In genomic region chr5:150763023-150763793, GRCh38 we compare ENCODE assay signal across 8 cellular contexts. TPM values are rescaled to one million over a fixed set of nuclear protein-coding genes. Genes with fewer than 3 reads are reported as not detected.
DNase-seq lines count a peak whose midpoint lies in the region; ATAC-seq and TF ChIP-seq lines count a peak whose summit lies in the region.

No MANE protein-coding gene starts in this region.

- H3K9me3 ChIP-seq in GM23248 (ENCODE audit: low read depth) = no peaks in the 10 kb centered on the region
- no peaks in the 10 kb centered on the region for H3K9me3 ChIP-seq in osteoblast (ENCODE audit: low read depth, low read length)

- H2AFZ ChIP-seq in GM23248 = peak overlapping the region; percentile 70
- H2AFZ ChIP-seq in osteoblast (ENCODE audit: low read length) = peak overlapping the region; percentile 33

- in situ Hi-C loops in GM23248 (cut with MboI) = no loop called here

- H3K9me2 ChIP-seq in GM23248 (ENCODE audit: insufficient read depth) = no peaks in the 10 kb centered on the region

- H4K20me1 ChIP-seq in GM23248 (ENCODE audit: insufficient read depth) (no peaks in the 10 kb centered on the region), osteoblast (ENCODE audit: insufficient read depth, low read length) (no peaks in the 10 kb centered on the region)

- ATAC-seq in HG03457 (IDR thresholded peaks at IDR 0.05; ENCODE audit: unreplicated experiment) = no peak

- peaks cover 24% of the 10 kb centered on the region for H3K4me1 ChIP-seq in GM23248 (ENCODE audit: insufficient read depth)
- H3K4me1 ChIP-seq in osteoblast (ENCODE audit: insufficient read depth, low read length) = peaks cover 17% of the 10 kb centered on the region

- peak overlapping the region; percentile 20 for H3K9ac ChIP-seq in GM23248

- peak overlapping the region; percentile 33 for H3K4me2 ChIP-seq in GM23248 (ENCODE audit: unreplicated experiment)
- peak overlapping the region; percentile 25 for H3K4me2 ChIP-seq in osteoblast (ENCODE audit: insufficient read depth, low read length)

- H3K79me2 ChIP-seq in GM23248 (ENCODE audit: insufficient read depth) (no peaks in the 10 kb centered on the region), osteoblast (ENCODE audit: insufficient read depth, low read length) (peaks cover under 1% of the 10 kb centered on the region)

- DNase-seq in GM23248 = peak; percentile 86
- peak; percentile 70 for DNase-seq in NCI-H748 (lab: John Stamatoyannopoulos, UW; ENCODE audit: unreplicated experiment)
- peak; percentile 65 for DNase-seq in dermis blood vessel endothelial cell
- no peak for DNase-seq in osteoblast (ENCODE audit: insufficient read length, low spot score, missing footprints)
- DNase-seq in substantia nigra (lab: John Stamatoyannopoulos, UW) = no peak
- DNase-seq in nucleus accumbens (lab: John Stamatoyannopoulos, UW) = no peak
- no peak for DNase-seq in occipital lobe (lab: John Stamatoyannopoulos, UW)

- peaks cover 21% of the 10 kb centered on the region for H3F3A ChIP-seq in GM23248 (ENCODE audit: insufficient read depth)

- no peak for TF ChIP-seq CTCF in osteoblast (IDR thresholded peaks at IDR 0.05; ENCODE audit: extremely low read depth, low read depth, low read length)

- H3K4me3 ChIP-seq in GM23248 = no peak overlapping the region; the same call in 1 of the 2 replicates
- no peak overlapping the region for H3K4me3 ChIP-seq in osteoblast (ENCODE audit: insufficient read depth, low read length)

- WGBS in GM23248 (ENCODE audit: low coverage in 1 of 2, low lambda C conversion rate in 2 of 2, missing lambda C conversion rate in 2 of 2), 2 experiments = 52 to 53% methylated on average over 7 of the region's 7 CpGs

- peak overlapping the region; percentile 65 for H3K27ac ChIP-seq in GM23248
- H3K27ac ChIP-seq in osteoblast (ENCODE audit: low read depth, low read length) = peak overlapping the region; percentile 70
- H3K27ac ChIP-seq in substantia nigra (ENCODE audit: low read depth, low read length, poor library complexity, severe bottlenecking) = no peak overlapping the region

- no peaks in the 10 kb centered on the region for H3K36me3 ChIP-seq in GM23248 (ENCODE audit: low read depth)
- H3K36me3 ChIP-seq in osteoblast (ENCODE audit: insufficient read depth, low read length) = no peaks in the 10 kb centered on the region

- H3K27me3 ChIP-seq in GM23248 (replicated peaks; ENCODE audit: insufficient read depth) (no peaks in the 10 kb centered on the region), osteoblast (ENCODE audit: insufficient read depth, low read length) (no peaks in the 10 kb centered on the region)

RNA-seq across cellular contexts. Expression of gene DCTN4, which starts 4.4 kb away (rescaled TPM):
- total RNA-seq in GM23248 (2014; rRNA removed; shearing (Covaris generic)) = 46.9 and 47.1 TPM in 2 replicates
- polyA plus RNA-seq in GM23248 (2016; fragmentation: Nextera tagmentation; extraction: Ambion mirVana) = 30.1 and 34.5 TPM in 2 replicates
- total RNA-seq in dermis blood vessel endothelial cell (33.7 and 48.0 TPM in 2 replicates), osteoblast (66.2 and 68.1 TPM in 2 replicates), occipital lobe (96.2 TPM)

RNA-seq across cellular contexts. Expression of gene SMIM3, which starts 15.3 kb away (rescaled TPM):
- 64.9 and 88.3 TPM in 2 replicates for total RNA-seq in GM23248 (2014; rRNA removed; shearing (Covaris generic))
- 72.2 and 73.8 TPM in 2 replicates for polyA plus RNA-seq in GM23248 (2016; fragmentation: Nextera tagmentation; extraction: Ambion mirVana)
- total RNA-seq in dermis blood vessel endothelial cell (3.5 and 4.1 TPM in 2 replicates), osteoblast (46.3 and 51.9 TPM in 2 replicates), occipital lobe (1.7 TPM)

Comparison
In these comparisons a context has a peak if more than half of its experiments do, and no peak if none do; other contexts are left out.
1. DNase-seq: peak in GM23248 (single experiment), NCI-H748 (single experiment) and dermis blood vessel endothelial cell (single experiment); none in osteoblast (single experiment), substantia nigra (0 of 49), nucleus accumbens (0 of 56) and occipital lobe (single experiment).